Comparison of ENCODE assay signal across 9 cellular contexts in genomic region chr7:151351027-151351426, GRCh38. TPM values are rescaled to one million over a fixed set of nuclear protein-coding genes. Genes with fewer than 3 reads are reported as not detected.
DNase-seq lines count a peak whose midpoint lies in the region; ATAC-seq and TF ChIP-seq lines count a peak whose summit lies in the region.
"Had no signal": no experiment of that assay in that cellular context is flagged by ENCODE, and none has a peak within 500 bp of the region (broad histone marks: within the 10 kb centered on the region; RNA-seq: fewer than 3 reads in every experiment).

No MANE protein-coding gene starts in this region.

- H3K27ac Mint-ChIP-seq in activated naive CD8-positive, alpha-beta T cell treated with anti-CD3 and anti-CD28 coated beads for 36 hours: peak overlapping the region; percentile 93

- H4K20me1 ChIP-seq in OCI-LY1 (ENCODE audit: insufficient read depth, low read length): no peaks in the 10 kb centered on the region

- no peaks in the 10 kb centered on the region for H3K27me3 Mint-ChIP-seq in activated naive CD8-positive, alpha-beta T cell treated with anti-CD3 and anti-CD28 coated beads for 36 hours

- H3K9me3 Mint-ChIP-seq in activated naive CD8-positive, alpha-beta T cell treated with anti-CD3 and anti-CD28 coated beads for 36 hours: no peaks in the 10 kb centered on the region

- TF ChIP-seq CTCF in GM10266 (IDR thresholded peaks at IDR 0.05; ENCODE audit: control insufficient read depth, insufficient read depth, low read depth, missing control alignments): peak; percentile 77
- peak; percentile 97 for TF ChIP-seq CTCF in OCI-LY1 (IDR thresholded peaks at IDR 0.05; ENCODE audit: low read length)

- DNase-seq in GM10266 (ENCODE audit: extremely low spot score) (peak; percentile 25), substantia nigra (lab: John Stamatoyannopoulos, UW) (no peak), NCI-H2081 treated with DMSO at 0.1 percent for 48 hours (lab: John Stamatoyannopoulos, UW) (no peak), NCI-H146 (lab: John Stamatoyannopoulos, UW) (no peak)
- peak; percentile 66 for DNase-seq in activated naive CD8-positive, alpha-beta T cell treated with anti-CD3 and anti-CD28 coated beads for 36 hours
- DNase-seq in stimulated activated CD4-positive, alpha-beta T cell treated with anti-CD3 and anti-CD28 coated beads, Interleukin-12 subunit alpha, Interleukin-12 subunit beta, amount 100 ng/mL, for 48 hours (ENCODE audit: low read depth in 2 of 3, low spot score in 1 of 3): peak; percentile 31 to 40 (median 32)

- peak overlapping the region; percentile 67 for H3K4me3 Mint-ChIP-seq in activated naive CD8-positive, alpha-beta T cell treated with anti-CD3 and anti-CD28 coated beads for 36 hours

- H3K4me1 ChIP-seq in OCI-LY1 (ENCODE audit: insufficient read depth, low read length, severe bottlenecking): peaks cover 37% of the 10 kb centered on the region

- no peaks in the 10 kb centered on the region for H3K27me3 ChIP-seq in OCI-LY1 (ENCODE audit: insufficient read depth, low read length)

- H3K4me2 ChIP-seq in OCI-LY1 (ENCODE audit: low read length): peak overlapping the region; percentile 42; the same call in 1 of the 2 replicates

- H3K9me3 ChIP-seq in OCI-LY1 (ENCODE audit: low read length): no peaks in the 10 kb centered on the region

- no peak overlapping the region for H3K9ac ChIP-seq in OCI-LY1 (ENCODE audit: low read length)

- peaks cover 44% of the 10 kb centered on the region for H3K4me1 Mint-ChIP-seq in activated naive CD8-positive, alpha-beta T cell treated with anti-CD3 and anti-CD28 coated beads for 36 hours

- no peaks in the 10 kb centered on the region for H3F3A ChIP-seq in OCI-LY1 (ENCODE audit: insufficient read depth, low read length)

- ATAC-seq in HG02588 (IDR thresholded peaks at IDR 0.05; ENCODE audit: unreplicated experiment): no peak

- H3K9me2 ChIP-seq in OCI-LY1 (ENCODE audit: low read depth, low read length): no peaks in the 10 kb centered on the region

- H3K36me3 ChIP-seq in OCI-LY1 (ENCODE audit: insufficient read depth, low read length): peaks cover 69% of the 10 kb centered on the region

- H2AFZ ChIP-seq in OCI-LY1 (ENCODE audit: low read length): no peak overlapping the region

- no peak overlapping the region for H3K4me3 ChIP-seq in OCI-LY1 (ENCODE audit: low read depth, low read length, poor library complexity, severe bottlenecking)

- H3K79me2 ChIP-seq in OCI-LY1 (ENCODE audit: insufficient read depth, low read length): no peaks in the 10 kb centered on the region

- H3K27ac ChIP-seq in OCI-LY1 (ENCODE audit: low read depth, low read length, poor library complexity, severe bottlenecking): peak overlapping the region; percentile 60
- no peak overlapping the region for H3K27ac ChIP-seq in substantia nigra (ENCODE audit: low read depth, low read length, poor library complexity, severe bottlenecking)

- peaks cover 44% of the 10 kb centered on the region for H3K36me3 Mint-ChIP-seq in activated naive CD8-positive, alpha-beta T cell treated with anti-CD3 and anti-CD28 coated beads for 36 hours

RNA-seq across cellular contexts. Expression of gene NUB1, which starts 9.4 kb away (rescaled TPM):
- total RNA-seq in activated naive CD8-positive, alpha-beta T cell treated with anti-CD3 and anti-CD28 coated beads for 36 hours: 10 to 100 TPM; 51.2 to 51.6 TPM

RNA-seq across cellular contexts. Expression of gene WDR86, which starts 58.8 kb away (rescaled TPM):
- total RNA-seq in activated naive CD8-positive, alpha-beta T cell treated with anti-CD3 and anti-CD28 coated beads for 36 hours: not detected
- total RNA-seq: lung microvascular endothelial cell had no signal

Comparison
In these comparisons a context has a peak if more than half of its experiments do, and no peak if none do; other contexts are left out.
1. DNase-seq: peak in GM10266 (single experiment), activated naive CD8-positive, alpha-beta T cell treated with anti-CD3 and anti-CD28 coated beads for 36 hours (single experiment) and stimulated activated CD4-positive, alpha-beta T cell treated with anti-CD3 and anti-CD28 coated beads, Interleukin-12 subunit alpha, Interleukin-12 subunit beta, amount 100 ng/mL, for 48 hours (3 of 3); none in substantia nigra (0 of 49), NCI-H2081 treated with DMSO at 0.1 percent for 48 hours (single experiment) and NCI-H146 (single experiment).